In genomic region chr4:182293836-182294235, GRCh38 we compare ENCODE assay signal across 25 cellular contexts. TPM values are rescaled to one million over a fixed set of nuclear protein-coding genes. Genes with fewer than 3 reads are reported as not detected.
"Had no signal": no experiment of that assay in that cellular context is flagged by ENCODE, and none has a peak within 500 bp of the region (broad histone marks: within the 10 kb centered on the region; RNA-seq: fewer than 3 reads in every experiment).

No MANE protein-coding gene starts in this region.

- H3K36me3 Mint-ChIP-seq: activated naive CD4-positive, alpha-beta T cell treated with anti-CD3 and anti-CD28 coated beads, Interleukin-2, amount 10 ng/mL, durations not matched to agents 7 days and 5 days; activated naive CD8-positive, alpha-beta T cell treated with anti-CD3 and anti-CD28 coated beads for 36 hours had no signal

- FAIRE-seq: TTC549 had no signal

- H3K9me3 Mint-ChIP-seq: activated CD8-positive, alpha-beta T cell treated with anti-CD3 and anti-CD28 coated beads for 36 hours; activated naive CD8-positive, alpha-beta T cell treated with anti-CD3 and anti-CD28 coated beads for 36 hours; activated T-cell treated with anti-CD3 and anti-CD28 coated beads, Interleukin-2, amount 50 U/mL, for 72 hours; activated T-helper 2 cell treated with anti-CD3 and anti-CD28 coated beads, Interferon-gamma antibody, Interleukin-2, Interleukin-4, amounts not matched to agents 10 μg/mL and 5 μg/mL and 100 μg/mL, durations not matched to agents 14 hours and 24 hours and 36 hours had no signal

- H3K4me1 Mint-ChIP-seq: activated naive CD4-positive, alpha-beta T cell treated with anti-CD3 and anti-CD28 coated beads, Interleukin-2, amount 10 ng/mL, durations not matched to agents 7 days and 5 days; activated naive CD8-positive, alpha-beta T cell treated with anti-CD3 and anti-CD28 coated beads for 36 hours had no signal

- H3K4me3 Mint-ChIP-seq: activated CD8-positive, alpha-beta T cell treated with anti-CD3 and anti-CD28 coated beads for 36 hours; activated naive CD4-positive, alpha-beta T cell treated with anti-CD3 and anti-CD28 coated beads, Interleukin-2, amount 10 ng/mL, durations not matched to agents 7 days and 5 days; activated naive CD8-positive, alpha-beta T cell treated with anti-CD3 and anti-CD28 coated beads for 36 hours; activated T-cell treated with anti-CD3 and anti-CD28 coated beads, Interleukin-2, amount 50 U/mL, for 72 hours had no signal

- H3K27ac Mint-ChIP-seq: activated CD8-positive, alpha-beta T cell treated with anti-CD3 and anti-CD28 coated beads for 36 hours; activated naive CD4-positive, alpha-beta T cell treated with anti-CD3 and anti-CD28 coated beads, Interleukin-2, amount 10 ng/mL, durations not matched to agents 7 days and 5 days; activated naive CD8-positive, alpha-beta T cell treated with anti-CD3 and anti-CD28 coated beads for 36 hours; activated T-cell treated with anti-CD3 and anti-CD28 coated beads, Interleukin-2, amount 50 U/mL, for 72 hours; activated T-helper 2 cell treated with anti-CD3 and anti-CD28 coated beads, Interferon-gamma antibody, Interleukin-2, Interleukin-4, amounts not matched to agents 10 μg/mL and 5 μg/mL and 100 μg/mL, durations not matched to agents 14 hours and 24 hours and 36 hours had no signal

- DNase-seq: activated CD4-positive, alpha-beta T cell treated with anti-CD3 and anti-CD28 coated beads, Interleukin-2, amount 50 U/mL, for 1 hour; activated CD4-positive, CD25-positive, alpha-beta regulatory T cell; activated CD8-positive, alpha-beta memory T cell treated with anti-CD3 and anti-CD28 coated beads, Interleukin-2, amount 50 U/mL, for 4 hours; activated CD8-positive, alpha-beta T cell treated with anti-CD3 and anti-CD28 coated beads for 36 hours; activated gamma-delta T cell treated with Interleukin-2 at 50 U/mL for 16 hours; activated naive CD4-positive, alpha-beta T cell treated with anti-CD3 and anti-CD28 coated beads, Interleukin-2, amount 10 ng/mL, durations not matched to agents 7 days and 5 days; activated naive CD8-positive, alpha-beta T cell treated with anti-CD3 and anti-CD28 coated beads for 36 hours; activated T-cell treated with anti-CD3 and anti-CD28 coated beads, Interleukin-2, amount 50 U/mL, for 72 hours; cerebellar nuclear complex; Kasumi-1; KBM-7; NCI-H1092; NCI-H1417; NCI-H1694; NCI-H2029; NCI-H2107; NCI-H2171 treated with DMSO at 0.1 percent for 48 hours; NCI-H226; NCI-H526; PC-3; SIG-M5; T-helper 2 cell; T1000 had no signal

- ATAC-seq: activated CD8-positive, alpha-beta T cell treated with anti-CD3 and anti-CD28 coated beads for 36 hours; activated T-cell treated with anti-CD3 and anti-CD28 coated beads, Interleukin-2, amount 50 U/mL, for 72 hours; PC-3 had no signal

- H3K27me3 Mint-ChIP-seq: activated CD8-positive, alpha-beta T cell treated with anti-CD3 and anti-CD28 coated beads for 36 hours; activated naive CD4-positive, alpha-beta T cell treated with anti-CD3 and anti-CD28 coated beads, Interleukin-2, amount 10 ng/mL, durations not matched to agents 7 days and 5 days had no signal

RNA-seq across cellular contexts. Expression of gene TENM3, which starts 50.6 kb away (rescaled TPM):
- total RNA-seq: activated CD8-positive, alpha-beta T cell treated with anti-CD3 and anti-CD28 coated beads for 36 hours; activated naive CD8-positive, alpha-beta T cell treated with anti-CD3 and anti-CD28 coated beads for 36 hours had no signal
